12 cellular contexts compared by ENCODE assay signal in genomic region chr7:97022451-97023306, GRCh38. TPM values are rescaled to one million over a fixed set of nuclear protein-coding genes. Genes with fewer than 3 reads are reported as not detected.
DNase-seq lines count a peak whose midpoint lies in the region; ATAC-seq and TF ChIP-seq lines count a peak whose summit lies in the region.
"Had no signal": no experiment of that assay in that cellular context is flagged by ENCODE, and none has a peak within 500 bp of the region (broad histone marks: within the 10 kb centered on the region; RNA-seq: fewer than 3 reads in every experiment).

No MANE protein-coding gene starts in this region.

- no peaks in the 10 kb centered on the region for H3K9me3 ChIP-seq in SK-N-SH
- H3K9me3 ChIP-seq in OCI-LY7 (ENCODE audit: low read length) = no peaks in the 10 kb centered on the region
- H3K9me3 ChIP-seq: esophagus squamous epithelium had no signal

- H3K36me3 ChIP-seq in SK-N-SH (replicated peaks in 1 of 2; ENCODE audit: control insufficient read depth in 1 of 2, insufficient read depth in 2 of 2, low read length in 1 of 2) = no peaks in the 10 kb centered on the region
- H3K36me3 ChIP-seq in OCI-LY7 (ENCODE audit: insufficient read depth, low read length) = no peaks in the 10 kb centered on the region
- H3K36me3 ChIP-seq: esophagus squamous epithelium had no signal

- H3K9me2 ChIP-seq in SK-N-SH = no peaks in the 10 kb centered on the region
- no peaks in the 10 kb centered on the region for H3K9me2 ChIP-seq in OCI-LY7 (ENCODE audit: insufficient read depth, low read length)

- no peaks in the 10 kb centered on the region for H3K9me3 Mint-ChIP-seq in activated T-helper 2 cell treated with anti-CD3 and anti-CD28 coated beads, Interferon-gamma antibody, Interleukin-2, Interleukin-4, amounts not matched to agents 10 μg/mL and 5 μg/mL and 100 μg/mL, durations not matched to agents 14 hours and 24 hours and 36 hours

- no peaks in the 10 kb centered on the region for H3F3A ChIP-seq in SK-N-SH (replicated peaks; ENCODE audit: insufficient read depth)

- H2AFZ ChIP-seq in SK-N-SH (ENCODE audit: low read depth) (no peak overlapping the region), OCI-LY7 (ENCODE audit: low read length) (no peak overlapping the region)

- no peak overlapping the region for H3K27ac Mint-ChIP-seq in activated T-helper 2 cell treated with anti-CD3 and anti-CD28 coated beads, Interferon-gamma antibody, Interleukin-2, Interleukin-4, amounts not matched to agents 10 μg/mL and 5 μg/mL and 100 μg/mL, durations not matched to agents 14 hours and 24 hours and 36 hours

- no peaks in the 10 kb centered on the region for H3K79me2 ChIP-seq in SK-N-SH (ENCODE audit: insufficient read depth)
- H3K79me2 ChIP-seq in OCI-LY7 (ENCODE audit: insufficient read depth, low read depth, low read length) = no peaks in the 10 kb centered on the region

- H3K4me3 Mint-ChIP-seq in activated T-helper 2 cell treated with anti-CD3 and anti-CD28 coated beads, Interferon-gamma antibody, Interleukin-2, Interleukin-4, amounts not matched to agents 10 μg/mL and 5 μg/mL and 100 μg/mL, durations not matched to agents 14 hours and 24 hours and 36 hours (ENCODE audit: low read depth) = no peak overlapping the region

- intact Hi-C loops in OCI-LY7 (cut with micrococcal nuclease; ENCODE audit: unreplicated experiment) = no loop called here
- intact Hi-C loops in activated T-helper 2 cell treated with anti-CD3 and anti-CD28 coated beads, Interferon-gamma antibody, Interleukin-2, Interleukin-4, amounts not matched to agents 10 μg/mL and 5 μg/mL and 100 μg/mL, durations not matched to agents 14 hours and 24 hours and 36 hours (cut with micrococcal nuclease) = loop anchor here (1.0 to 10.0 kb wide), 3 partner anchors 18 to 1592 kb away; partner anchors contain the start of gene NPTX2

- peaks cover 22% of the 10 kb centered on the region for H3K27me3 ChIP-seq in SK-N-SH (ENCODE audit: insufficient read depth)

- POLR2A ChIA-PET in SK-N-SH (lab: Yijun Ruan, JAX) = interaction anchor here (1.1 kb wide), 1 partner anchor 94 kb away, joined by 3 read pairs; the partner anchor contains the start of gene SDHAF3
- POLR2A ChIA-PET in OCI-LY7 (lab: Charles Lee) = no interaction called here

- no TSS peak for BruUV-seq in OCI-LY7 (replicated peaks; lab: Mats Ljungman, UMichigan)

- H3K4me2 ChIP-seq in SK-N-SH (no peak overlapping the region), OCI-LY7 (ENCODE audit: low read length) (no peak overlapping the region)

- ATAC-seq in SK-N-SH treated with all-trans-retinoic acid at 6 μM for 48 hours (no peak), HG03457 (IDR thresholded peaks at IDR 0.05; ENCODE audit: unreplicated experiment) (no peak)

- DNase-seq in SK-N-SH = peak; percentile 52
- peak; percentile 32 for DNase-seq in NCI-H2227 (lab: John Stamatoyannopoulos, UW; ENCODE audit: unreplicated experiment)
- DNase-seq in epithelial cell of esophagus (ENCODE audit: low read depth) = no peak
- DNase-seq in retina = peak; percentile 59
- no peak for DNase-seq in OCI-LY7 (ENCODE audit: low spot score)
- DNase-seq in activated T-helper 2 cell treated with anti-CD3 and anti-CD28 coated beads, Interferon-gamma antibody, Interleukin-2, Interleukin-4, amounts not matched to agents 10 μg/mL and 5 μg/mL and 100 μg/mL, durations not matched to agents 14 hours and 24 hours and 36 hours (ENCODE audit: low spot score) = no peak
- DNase-seq: esophagus squamous epithelium, immature natural killer cell, KG1, NCI-H2029 treated with DMSO at 0.1 percent for 48 hours had no signal

- CTCF ChIA-PET in SK-N-SH (lab: Yijun Ruan, JAX) = interaction anchor here (0.6 to 8.2 kb wide), 5 partner anchors 16 to 1107 kb away, joined by 3 to 156 read pairs (median 19); partner anchors contain the start of gene DLX6
- CTCF ChIA-PET in OCI-LY7 (lab: Charles Lee; ENCODE audit: unreplicated experiment) = no interaction called here

- H3K36me3 Mint-ChIP-seq in activated T-helper 2 cell treated with anti-CD3 and anti-CD28 coated beads, Interferon-gamma antibody, Interleukin-2, Interleukin-4, amounts not matched to agents 10 μg/mL and 5 μg/mL and 100 μg/mL, durations not matched to agents 14 hours and 24 hours and 36 hours (ENCODE audit: low read depth) = peaks cover 3% of the 10 kb centered on the region

- no peak for TF ChIP-seq EP300 in SK-N-SH (IDR thresholded peaks at IDR 0.05; ENCODE audit: borderline replicate concordance in 1 of 2, low read depth in 1 of 2, low read length in 1 of 2)

- no peak for TF ChIP-seq CTCF in SK-N-SH (IDR thresholded peaks at IDR 0.05)
- no peak for TF ChIP-seq CTCF in epithelial cell of esophagus (IDR thresholded peaks at IDR 0.05; ENCODE audit: insufficient read depth, low read depth, low read length, missing control alignments)
- TF ChIP-seq CTCF in OCI-LY7 (conservative IDR thresholded peaks at IDR 0.05; ENCODE audit: low read length) = no peak

- H3K27me3 Mint-ChIP-seq in activated T-helper 2 cell treated with anti-CD3 and anti-CD28 coated beads, Interferon-gamma antibody, Interleukin-2, Interleukin-4, amounts not matched to agents 10 μg/mL and 5 μg/mL and 100 μg/mL, durations not matched to agents 14 hours and 24 hours and 36 hours (ENCODE audit: low read depth) = peaks cover 92% of the 10 kb centered on the region

- H3K4me1 ChIP-seq in SK-N-SH (ENCODE audit: control insufficient read depth in 1 of 2, insufficient read depth in 2 of 2, low read depth in 1 of 2, low read length in 1 of 2) = peaks cover 0 to 12% of the 10 kb centered on the region in 2 experiments; a peak in 1 of 4 replicates
- no peaks in the 10 kb centered on the region for H3K4me1 ChIP-seq in OCI-LY7 (ENCODE audit: insufficient read depth, low read length, poor library complexity, severe bottlenecking)

- H4K20me1 ChIP-seq in SK-N-SH (ENCODE audit: insufficient read depth) = no peaks in the 10 kb centered on the region
- no peaks in the 10 kb centered on the region for H4K20me1 ChIP-seq in OCI-LY7 (ENCODE audit: insufficient read depth, low read length)

- no peak for TF ChIP-seq RAD21 in SK-N-SH (IDR thresholded peaks at IDR 0.05; ENCODE audit: low read length)

- H3K27ac ChIP-seq in SK-N-SH (ENCODE audit: low read depth in 2 of 2, low read length in 1 of 2) (no peak overlapping the region), OCI-LY7 (ENCODE audit: low read depth, low read length, poor library complexity, severe bottlenecking) (no peak overlapping the region)
- H3K27ac ChIP-seq: esophagus squamous epithelium had no signal

- H3K9ac ChIP-seq in SK-N-SH = no peak overlapping the region

- WGBS in SK-N-SH (ENCODE audit: low lambda C conversion rate) = 67% methylated on average over 35 of the region's 35 CpGs

- no peak overlapping the region for H3K4me3 ChIP-seq in SK-N-SH (ENCODE audit: low read depth in 2 of 2, low read length in 1 of 2)
- peak overlapping the region; percentile 79 for H3K4me3 ChIP-seq in epithelial cell of esophagus (ENCODE audit: low read length)
- H3K4me3 ChIP-seq in OCI-LY7 (ENCODE audit: low read depth, low read length, poor library complexity, severe bottlenecking) = no peak overlapping the region

- H3K4me1 Mint-ChIP-seq in activated T-helper 2 cell treated with anti-CD3 and anti-CD28 coated beads, Interferon-gamma antibody, Interleukin-2, Interleukin-4, amounts not matched to agents 10 μg/mL and 5 μg/mL and 100 μg/mL, durations not matched to agents 14 hours and 24 hours and 36 hours (ENCODE audit: low read depth) = peaks cover 23% of the 10 kb centered on the region

TF ChIP-seq in SK-N-SH, 30 proteins besides CTCF, POLR2A, EP300 and RAD21 (continues in another document):
- TF ChIP-seq RCOR1 (IDR thresholded peaks at IDR 0.05; ENCODE audit: low read length) (no peak), MXI1 (IDR thresholded peaks at IDR 0.05; ENCODE audit: low read depth, low read length) (no peak), TEAD4 (IDR thresholded peaks at IDR 0.05; ENCODE audit: borderline replicate concordance, insufficient read depth) (no peak), FOSL2 (IDR thresholded peaks at IDR 0.05; ENCODE audit: borderline replicate concordance, low read depth) (no peak), POLR2AphosphoS5 (IDR thresholded peaks at IDR 0.05; ENCODE audit: low read depth, low read length) (no peak)

TF ChIP-seq in SK-N-SH treated with all-trans-retinoic acid at 6 μM for 48 hours, 23 proteins besides CTCF, POLR2A, EP300 and RAD21 (continues in another document):
- TF ChIP-seq POU6F1 (CRISPR knock-in tag; IDR thresholded peaks at IDR 0.05; ENCODE audit: borderline replicate concordance, low read depth) (no peak), ZFP3 (CRISPR knock-in tag; IDR thresholded peaks at IDR 0.05) (no peak), ZNF565 (CRISPR knock-in tag; conservative IDR thresholded peaks at IDR 0.05; ENCODE audit: low read depth) (no peak)

RNA-seq across cellular contexts. Expression of gene DLX5, which starts 2.0 kb away (rescaled TPM):
- polyA plus RNA-seq in SK-N-SH (2012; rRNA removed) = 0.06 TPM in 1 of 2 replicates, not detected in the other
- polyA plus RNA-seq in SK-N-SH (2012; cell fraction: cytosol; rRNA removed) = 0.08 and 0.26 TPM in 2 replicates
- polyA plus RNA-seq in SK-N-SH (2012; cell fraction: nucleus; rRNA removed) = 0.11 and 0.15 TPM in 2 replicates
- total RNA-seq in OCI-LY7 (2014; rRNA removed; shearing (Covaris generic)) = not detected in 2 replicates
- total RNA-seq in OCI-LY7 (2022) = not detected in 2 replicates
- not detected in 2 replicates for total RNA-seq in activated T-helper 2 cell treated with anti-CD3 and anti-CD28 coated beads, Interferon-gamma antibody, Interleukin-2, Interleukin-4, amounts not matched to agents 10 μg/mL and 5 μg/mL and 100 μg/mL, durations not matched to agents 14 hours and 24 hours and 36 hours
- polyA plus RNA-seq: immature natural killer cell had no signal

RNA-seq across cellular contexts. Expression of gene DLX6, which starts 17.3 kb away (rescaled TPM):
- polyA plus RNA-seq in SK-N-SH (2012; rRNA removed) = 0.23 and 0.37 TPM in 2 replicates
- polyA plus RNA-seq in SK-N-SH (2012; cell fraction: cytosol; rRNA removed) = 0.21 and 0.41 TPM in 2 replicates
- polyA plus RNA-seq in SK-N-SH (2012; cell fraction: nucleus; rRNA removed) = 0.35 and 1.1 TPM in 2 replicates
- total RNA-seq in OCI-LY7 (2014; rRNA removed; shearing (Covaris generic)) = not detected in 2 replicates
- total RNA-seq in OCI-LY7 (2022) = not detected in 2 replicates
- total RNA-seq in activated T-helper 2 cell treated with anti-CD3 and anti-CD28 coated beads, Interferon-gamma antibody, Interleukin-2, Interleukin-4, amounts not matched to agents 10 μg/mL and 5 μg/mL and 100 μg/mL, durations not matched to agents 14 hours and 24 hours and 36 hours = not detected in 2 replicates
- total RNA-seq: esophagus squamous epithelium had no signal
- polyA plus RNA-seq: immature natural killer cell had no signal

Comparison
In these comparisons a context has a peak if more than half of its experiments do, and no peak if none do; other contexts are left out.
1. DNase-seq: peak in SK-N-SH (single experiment), NCI-H2227 (single experiment) and retina (single experiment); none in epithelial cell of esophagus (single experiment), OCI-LY7 (single experiment) and activated T-helper 2 cell treated with anti-CD3 and anti-CD28 coated beads, Interferon-gamma antibody, Interleukin-2, Interleukin-4, amounts not matched to agents 10 μg/mL and 5 μg/mL and 100 μg/mL, durations not matched to agents 14 hours and 24 hours and 36 hours (single experiment).